Comparison of ENCODE assay signal across 8 cellular contexts in the genomic region with DNA sequence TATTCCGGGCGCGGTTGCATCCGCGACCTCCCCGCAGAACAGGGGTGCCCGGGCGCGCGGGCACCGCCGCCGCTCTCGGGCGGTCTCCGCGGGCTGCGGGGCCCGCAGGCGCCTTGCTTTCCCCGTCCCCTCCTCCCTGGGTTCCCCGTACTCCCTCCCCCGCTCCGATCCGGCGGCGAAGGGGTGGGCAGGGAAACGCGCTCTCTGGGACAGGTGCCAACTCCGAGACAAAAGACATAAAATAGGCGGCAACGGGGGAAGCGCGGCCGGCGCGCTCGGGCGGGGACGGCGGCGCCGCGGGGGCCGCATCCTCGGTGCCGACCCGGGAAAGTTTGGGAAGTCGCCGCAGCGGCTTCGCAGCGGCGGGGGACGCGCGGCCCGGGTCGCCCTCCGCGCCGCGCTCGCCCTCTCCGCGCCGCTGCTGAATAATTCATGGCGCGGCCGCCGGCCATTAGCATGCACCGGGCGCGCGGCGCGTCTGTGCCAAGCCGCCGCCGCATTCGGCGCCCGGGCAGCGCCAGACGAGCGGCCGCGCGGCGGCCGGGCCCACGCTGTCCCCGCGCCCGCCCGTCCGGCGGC.
DNase-seq lines count a peak whose midpoint lies in the region; ATAC-seq and TF ChIP-seq lines count a peak whose summit lies in the region.

No MANE protein-coding gene starts in this region.

- TF ChIP-seq RAD21 in HCT116 (IDR thresholded peaks at IDR 0.05; ENCODE audit: low read depth), result no peak

- no peak for TF ChIP-seq EP300 in esophagus muscularis mucosa (IDR thresholded peaks at IDR 0.05)

- ATAC-seq in HCT116, result peak; percentile 49
- ATAC-seq in stimulated activated naive CD8-positive, alpha-beta T cell treated with anti-CD3 and anti-CD28 coated beads, Interleukin-15, Interleukin-2, amounts not matched to agents 100 U/mL and 50 U/mL, for 24 hours, result peak; percentile 37
- ATAC-seq in HG02840 (IDR thresholded peaks at IDR 0.05; ENCODE audit: low FRiP score, unreplicated experiment), result no peak

- TF ChIP-seq CTCF in C4-2B (conservative IDR thresholded peaks at IDR 0.05) (no peak), HCT116 (IDR thresholded peaks at IDR 0.05 in 2 of 3, conservative IDR thresholded peaks at IDR 0.05 in 1 of 3; ENCODE audit: borderline replicate concordance in 1 of 3, insufficient read depth in 1 of 3, low read depth in 2 of 3, low read length in 2 of 3) (no peak), esophagus muscularis mucosa (IDR thresholded peaks at IDR 0.05) (no peak)

- no peaks in the 10 kb centered on the region for H3K9me2 ChIP-seq in HCT116 (ENCODE audit: insufficient read depth)

- POLR2A ChIA-PET in HCT116 (lab: Charles Lee), result interaction anchor here (2.7 kb wide), 1 partner anchor 64 kb away, joined by 7 read pairs; no protein-coding TSS in a partner anchor

- BruUV-seq in HCT116 (replicated peaks; lab: Mats Ljungman, UMichigan), result no TSS peak

- H2AFZ ChIP-seq in HCT116 (ENCODE audit: low read depth, low read length, poor library complexity, severe bottlenecking), result no peak overlapping the region

- intact Hi-C loops in HCT116 (cut with micrococcal nuclease) (loop anchor here (2.0 kb wide), 1 partner anchor 65 kb away; no protein-coding TSS in a partner anchor), esophagus muscularis mucosa (cut with DNase I) (loop anchor here (5.0 kb wide), 1 partner anchor 59 kb away; no protein-coding TSS in a partner anchor)

- H3K4me1 ChIP-seq in HCT116 (ENCODE audit: control insufficient read depth in 1 of 2, insufficient read depth in 2 of 2, low read length in 2 of 2), result peaks cover 35 to 63% of the 10 kb centered on the region in 2 experiments
- H3K4me1 ChIP-seq in esophagus muscularis mucosa, result peaks cover 43 to 71% (median 66%) of the 10 kb centered on the region in 4 donors
- peaks cover 53 to 57% of the 10 kb centered on the region in 2 donors for H3K4me1 ChIP-seq in mucosa of rectum (ENCODE audit: control insufficient read depth in 2 of 2, insufficient read depth in 2 of 2, low read length in 2 of 2)

- H3K27me3 ChIP-seq in HCT116 (ENCODE audit: insufficient read depth, low read length) (no peaks in the 10 kb centered on the region), esophagus muscularis mucosa (no peaks in the 10 kb centered on the region), mucosa of rectum (ENCODE audit: control insufficient read depth in 2 of 2, insufficient read depth in 2 of 2, low read length in 2 of 2) (no peaks in the 10 kb centered on the region)

- DNase-seq in HCT116 (ENCODE audit: low read depth, low spot score) (peak; percentile 80), NCI-H524 treated with DMSO at 0.1 percent for 48 hours (lab: John Stamatoyannopoulos, UW) (peak; percentile 45), activated T-cell treated with anti-CD3 and anti-CD28 coated beads for 24 hours (ENCODE audit: low read depth) (peak; percentile 60), esophagus muscularis mucosa (ENCODE audit: extremely low spot score) (peak; percentile 97)
- peak; percentile 68 for DNase-seq in stimulated activated naive CD8-positive, alpha-beta T cell treated with anti-CD3 and anti-CD28 coated beads, Interleukin-15, Interleukin-2, amounts not matched to agents 100 U/mL and 50 U/mL, for 24 hours

- WGBS in esophagus muscularis mucosa, result no CpG with 5 or more reads among the region's 98 CpGs

- H3K4me2 ChIP-seq in HCT116 (ENCODE audit: low read length), result peak overlapping the region; percentile 99

- peaks cover 89% of the 10 kb centered on the region for H3K79me2 ChIP-seq in HCT116 (ENCODE audit: insufficient read depth, low read length)

- H4K20me1 ChIP-seq in HCT116 (ENCODE audit: insufficient read depth), result no peaks in the 10 kb centered on the region

- H3K27ac ChIP-seq in C4-2B (peak overlapping the region; percentile 100), HCT116 (ENCODE audit: low read depth, low read length) (peak overlapping the region; percentile 100), esophagus muscularis mucosa (replicated peaks in 1 of 4) (peak overlapping the region; percentile 92 to 98 (median 96)), mucosa of rectum (ENCODE audit: low read depth in 2 of 2, low read length in 2 of 2) (peak overlapping the region; percentile 97 to 98)

- H3K4me3 ChIP-seq in HCT116 (replicated peaks in 1 of 2; ENCODE audit: low read depth in 1 of 2, low read length in 2 of 2) (peak overlapping the region; percentile 86 to 90), esophagus muscularis mucosa (peak overlapping the region; percentile 85 to 92 (median 88)), mucosa of rectum (ENCODE audit: low read length in 2 of 2) (peak overlapping the region; percentile 89 to 93)

- RAD21 ChIA-PET in HCT116 (lab: Charles Lee; ENCODE audit: low non-redundant PET in 1 of 2, low total read pairs in 2 of 2, uncharacterized antibody in 2 of 2, unreplicated experiment in 2 of 2), result no interaction called here

- CTCF ChIA-PET in HCT116 (lab: Charles Lee), result no interaction called here

- peak overlapping the region; percentile 99 for H3K9ac ChIP-seq in HCT116 (ENCODE audit: low read length)
- peak overlapping the region; percentile 63 to 75 for H3K9ac ChIP-seq in mucosa of rectum (ENCODE audit: low read depth in 1 of 2, low read length in 2 of 2)

- H3K36me3 ChIP-seq in HCT116 (ENCODE audit: control insufficient read depth in 1 of 2, insufficient read depth in 2 of 2, low read length in 2 of 2), result peaks cover 7 to 36% of the 10 kb centered on the region in 2 experiments
- H3K36me3 ChIP-seq in esophagus muscularis mucosa, result peaks cover 0 to 16% (median 0%) of the 10 kb centered on the region in 4 donors
- H3K36me3 ChIP-seq in mucosa of rectum (ENCODE audit: control insufficient read depth in 2 of 2, insufficient read depth in 2 of 2, low read length in 2 of 2), result peaks cover 4 to 6% of the 10 kb centered on the region in 2 donors

- H3K9me3 ChIP-seq in HCT116 (ENCODE audit: control insufficient read depth in 1 of 2, insufficient read depth in 1 of 2, low read depth in 1 of 2, low read length in 2 of 2), result no peaks in the 10 kb centered on the region
- no peaks in the 10 kb centered on the region for H3K9me3 ChIP-seq in esophagus muscularis mucosa
- no peaks in the 10 kb centered on the region for H3K9me3 ChIP-seq in mucosa of rectum (ENCODE audit: control insufficient read depth in 2 of 2, low read length in 2 of 2)

- TF ChIP-seq POLR2A in HCT116 (IDR thresholded peaks at IDR 0.05; ENCODE audit: borderline replicate concordance, extremely low read depth, insufficient read depth, insufficient read length) (peak; percentile 53), esophagus muscularis mucosa (IDR thresholded peaks at IDR 0.05; ENCODE audit: low read depth) (peak; percentile 35)

TF ChIP-seq in HCT116, 20 proteins besides CTCF, POLR2A, EP300 and RAD21:
- TF ChIP-seq POLR2AphosphoS5 (IDR thresholded peaks at IDR 0.05; ENCODE audit: low read depth, low read length) (peak; percentile 74), TCF7L2 (IDR thresholded peaks at IDR 0.05; ENCODE audit: borderline replicate concordance, extremely low read depth, insufficient read depth, insufficient read length) (peak; percentile 41), SRF (IDR thresholded peaks at IDR 0.05; ENCODE audit: low read depth) (no peak), EZH2 (IDR thresholded peaks at IDR 0.05) (no peak), EZH2phosphoT487 (IDR thresholded peaks at IDR 0.05; ENCODE audit: borderline replicate concordance) (no peak), EGR1 (IDR thresholded peaks at IDR 0.05; ENCODE audit: low read depth) (peak; percentile 68; the same call in 1 of the 2 replicates), SIN3A (IDR thresholded peaks at IDR 0.05; ENCODE audit: low read depth) (peak; percentile 33), CEBPB (IDR thresholded peaks at IDR 0.05; ENCODE audit: low read depth) (no peak), SP1 (IDR thresholded peaks at IDR 0.05; ENCODE audit: low read depth) (peak; percentile 44)
- TF ChIP-seq, protein P1, sequence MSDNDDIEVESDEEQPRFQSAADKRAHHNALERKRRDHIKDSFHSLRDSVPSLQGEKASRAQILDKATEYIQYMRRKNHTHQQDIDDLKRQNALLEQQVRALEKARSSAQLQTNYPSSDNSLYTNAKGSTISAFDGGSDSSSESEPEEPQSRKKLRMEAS (IDR thresholded peaks at IDR 0.05), result peak; percentile 51
- TF ChIP-seq, protein P2, sequence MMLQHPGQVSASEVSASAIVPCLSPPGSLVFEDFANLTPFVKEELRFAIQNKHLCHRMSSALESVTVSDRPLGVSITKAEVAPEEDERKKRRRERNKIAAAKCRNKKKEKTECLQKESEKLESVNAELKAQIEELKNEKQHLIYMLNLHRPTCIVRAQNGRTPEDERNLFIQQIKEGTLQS (IDR thresholded peaks at IDR 0.05), result no peak
- TF ChIP-seq, protein P3, sequence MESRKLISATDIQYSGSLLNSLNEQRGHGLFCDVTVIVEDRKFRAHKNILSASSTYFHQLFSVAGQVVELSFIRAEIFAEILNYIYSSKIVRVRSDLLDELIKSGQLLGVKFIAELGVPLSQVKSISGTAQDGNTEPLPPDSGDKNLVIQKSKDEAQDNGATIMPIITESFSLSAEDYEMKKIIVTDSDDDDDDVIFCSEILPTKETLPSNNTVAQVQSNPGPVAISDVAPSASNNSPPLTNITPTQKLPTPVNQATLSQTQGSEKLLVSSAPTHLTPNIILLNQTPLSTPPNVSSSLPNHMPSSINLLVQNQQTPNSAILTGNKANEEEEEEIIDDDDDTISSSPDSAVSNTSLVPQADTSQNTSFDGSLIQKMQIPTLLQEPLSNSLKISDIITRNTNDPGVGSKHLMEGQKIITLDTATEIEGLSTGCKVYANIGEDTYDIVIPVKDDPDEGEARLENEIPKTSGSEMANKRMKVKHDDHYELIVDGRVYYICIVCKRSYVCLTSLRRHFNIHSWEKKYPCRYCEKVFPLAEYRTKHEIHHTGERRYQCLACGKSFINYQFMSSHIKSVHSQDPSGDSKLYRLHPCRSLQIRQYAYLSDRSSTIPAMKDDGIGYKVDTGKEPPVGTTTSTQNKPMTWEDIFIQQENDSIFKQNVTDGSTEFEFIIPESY (IDR thresholded peaks at IDR 0.05; ENCODE audit: extremely low read depth, insufficient replicate concordance, low read length), result no peak

Comparison
In these comparisons a context has a peak if more than half of its experiments do, and no peak if none do; other contexts are left out.
1. DNase-seq: peak in every context shown above with its lines; median percentile 97 in esophagus muscularis mucosa; 80 in HCT116; 68 in stimulated activated naive CD8-positive, alpha-beta T cell treated with anti-CD3 and anti-CD28 coated beads, Interleukin-15, Interleukin-2, amounts not matched to agents 100 U/mL and 50 U/mL, for 24 hours; 60 in activated T-cell treated with anti-CD3 and anti-CD28 coated beads for 24 hours; 45 in NCI-H524 treated with DMSO at 0.1 percent for 48 hours.